17 cellular contexts compared by ENCODE assay signal in the genomic region with DNA sequence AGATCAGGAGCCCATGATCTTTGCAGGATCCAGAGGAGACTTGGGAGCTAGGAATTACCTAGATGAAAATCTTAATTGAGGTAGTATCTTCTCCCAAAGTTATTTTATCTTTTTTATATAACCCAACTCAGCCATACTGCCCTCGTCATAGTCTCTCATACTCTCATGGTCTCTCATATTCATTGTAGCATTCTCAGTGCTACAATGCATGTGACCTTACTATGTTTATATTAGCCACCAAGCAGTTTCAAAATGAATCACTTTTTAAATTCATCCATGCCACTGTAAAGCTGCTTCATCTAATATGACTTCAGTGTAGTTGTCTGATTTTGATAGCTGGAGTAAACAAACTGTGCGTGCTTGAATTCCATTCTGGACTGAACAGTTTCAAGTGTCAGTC. TPM values are rescaled to one million over a fixed set of nuclear protein-coding genes. Genes with fewer than 3 reads are reported as not detected.
DNase-seq lines count a peak whose midpoint lies in the region; ATAC-seq and TF ChIP-seq lines count a peak whose summit lies in the region.
"Had no signal": no experiment of that assay in that cellular context is flagged by ENCODE, and none has a peak within 500 bp of the region (broad histone marks: within the 10 kb centered on the region; RNA-seq: fewer than 3 reads in every experiment).

No MANE protein-coding gene starts in this region.

- H3K79me2 ChIP-seq in neural cell (replicated peaks; ENCODE audit: insufficient read depth, low read length), result no peaks in the 10 kb centered on the region
- H3K79me2 ChIP-seq in PC-9 (ENCODE audit: low read depth), result no peaks in the 10 kb centered on the region

- H3F3A ChIP-seq in neural cell (ENCODE audit: insufficient read depth, low read length, poor library complexity, severe bottlenecking) (no peaks in the 10 kb centered on the region), PC-9 (ENCODE audit: insufficient read depth, low read depth) (no peaks in the 10 kb centered on the region)

- no peaks in the 10 kb centered on the region for H3K36me3 ChIP-seq in neural cell (ENCODE audit: insufficient read depth, low read length)
- H3K36me3 ChIP-seq in PC-9 (ENCODE audit: low read depth), result no peaks in the 10 kb centered on the region
- H3K36me3 ChIP-seq in MG63, result no peaks in the 10 kb centered on the region
- H3K36me3 ChIP-seq: BLaER1 had no signal

- TF ChIP-seq CTCF in neural cell (IDR thresholded peaks at IDR 0.05; ENCODE audit: poor library complexity, severe bottlenecking), result no peak
- TF ChIP-seq CTCF in PC-9 (conservative IDR thresholded peaks at IDR 0.05), result no peak

- peaks cover 5% of the 10 kb centered on the region for H3K27me3 Mint-ChIP-seq in T-helper 2 cell treated with Interferon-gamma antibody and Interleukin-4, amounts not matched to agents 5 μg/mL and 100 μg/mL, for 36 hours (ENCODE audit: low read depth)

- no peaks in the 10 kb centered on the region for H3K36me3 Mint-ChIP-seq in T-helper 2 cell treated with Interferon-gamma antibody and Interleukin-4, amounts not matched to agents 5 μg/mL and 100 μg/mL, for 36 hours (ENCODE audit: low read depth)
- H3K36me3 Mint-ChIP-seq: CD8-positive, alpha-beta memory T cell had no signal

- intact Hi-C loops in PC-9 (cut with micrococcal nuclease; ENCODE audit: unreplicated experiment), result no loop called here

- no peak for TF ChIP-seq EP300 in neural cell (conservative IDR thresholded peaks at IDR 0.05; ENCODE audit: poor library complexity, severe bottlenecking)

- H3K4me1 ChIP-seq in PC-9 (replicated peaks; ENCODE audit: insufficient read depth), result no peaks in the 10 kb centered on the region
- H3K4me1 ChIP-seq: BLaER1 had no signal

- ATAC-seq in GM18867 (IDR thresholded peaks at IDR 0.05; ENCODE audit: unreplicated experiment) (peak; percentile 71), GM21723 (IDR thresholded peaks at IDR 0.05; ENCODE audit: unreplicated experiment) (peak; percentile 49), HG03565 (IDR thresholded peaks at IDR 0.05; ENCODE audit: unreplicated experiment) (peak; percentile 41)

- H3K4me2 ChIP-seq in neural cell (ENCODE audit: low read length) (no peak overlapping the region), PC-9 (no peak overlapping the region)
- H3K4me2 ChIP-seq: BLaER1 had no signal

- H3K9ac ChIP-seq in neural cell (ENCODE audit: low read length), result no peak overlapping the region
- H3K9ac ChIP-seq: BLaER1, GM23248 had no signal

- no peak for TF ChIP-seq RAD21 in neural cell (conservative IDR thresholded peaks at IDR 0.05)

- DNase-seq in T-helper 2 cell treated with Interferon-gamma antibody and Interleukin-4, amounts not matched to agents 5 μg/mL and 100 μg/mL, for 36 hours (ENCODE audit: low spot score), result no peak
- DNase-seq in PC-9 (no peak), MG63 (no peak)
- DNase-seq: CD8-positive, alpha-beta memory T cell; GM23248; NCI-H1436 treated with DMSO at 0.1 percent for 48 hours; NCI-H2081; NCI-H524 treated with DMSO at 0.1 percent for 48 hours; RPMI8226 had no signal

- H3K4me1 Mint-ChIP-seq in T-helper 2 cell treated with Interferon-gamma antibody and Interleukin-4, amounts not matched to agents 5 μg/mL and 100 μg/mL, for 36 hours (ENCODE audit: low read depth), result no peaks in the 10 kb centered on the region
- H3K4me1 Mint-ChIP-seq: CD8-positive, alpha-beta memory T cell had no signal

- H3K27me3 ChIP-seq in neural cell (ENCODE audit: insufficient read depth, low read depth, low read length) (no peaks in the 10 kb centered on the region), PC-9 (ENCODE audit: insufficient read depth, low read depth) (no peaks in the 10 kb centered on the region), MG63 (no peaks in the 10 kb centered on the region)

- no peaks in the 10 kb centered on the region for H3K9me3 Mint-ChIP-seq in T-helper 2 cell treated with Interferon-gamma antibody and Interleukin-4, amounts not matched to agents 5 μg/mL and 100 μg/mL, for 36 hours
- H3K9me3 Mint-ChIP-seq: CD8-positive, alpha-beta memory T cell had no signal

- H3K9me2 ChIP-seq in neural cell (ENCODE audit: insufficient read depth, low read length) (no peaks in the 10 kb centered on the region), PC-9 (ENCODE audit: insufficient read depth) (no peaks in the 10 kb centered on the region)

- no TSS peak for BruUV-seq in PC-9 (replicated peaks; lab: Mats Ljungman, UMichigan)

- H3K9me3 ChIP-seq in neural cell (ENCODE audit: low read length) (no peaks in the 10 kb centered on the region), PC-9 (ENCODE audit: insufficient read depth, low read depth) (no peaks in the 10 kb centered on the region), MG63 (no peaks in the 10 kb centered on the region)
- H3K9me3 ChIP-seq: BLaER1 had no signal

- H3K27ac ChIP-seq in neural cell (ENCODE audit: low read length) (peak overlapping the region; percentile 86), PC-9 (no peak overlapping the region)
- H3K27ac ChIP-seq: BLaER1, GM23248 had no signal

- no peak overlapping the region for H3K4me3 Mint-ChIP-seq in T-helper 2 cell treated with Interferon-gamma antibody and Interleukin-4, amounts not matched to agents 5 μg/mL and 100 μg/mL, for 36 hours
- H3K4me3 Mint-ChIP-seq: CD8-positive, alpha-beta memory T cell had no signal

- POLR2A ChIA-PET in PC-9 (lab: Charles Lee; ENCODE audit: unreplicated experiment), result no interaction called here

- no peak overlapping the region for H3K4me3 ChIP-seq in neural cell (ENCODE audit: low read length)
- H3K4me3 ChIP-seq in PC-9, result no peak overlapping the region
- no peak overlapping the region for H3K4me3 ChIP-seq in MG63
- H3K4me3 ChIP-seq: BLaER1, GM23248 had no signal

- no peaks in the 10 kb centered on the region for H4K20me1 ChIP-seq in neural cell (ENCODE audit: insufficient read depth)
- H4K20me1 ChIP-seq in PC-9 (ENCODE audit: insufficient read depth), result no peaks in the 10 kb centered on the region
- H4K20me1 ChIP-seq: BLaER1 had no signal

- H3K27ac Mint-ChIP-seq in T-helper 2 cell treated with Interferon-gamma antibody and Interleukin-4, amounts not matched to agents 5 μg/mL and 100 μg/mL, for 36 hours, result no peak overlapping the region
- H3K27ac Mint-ChIP-seq: CD8-positive, alpha-beta memory T cell had no signal

- CTCF ChIA-PET in PC-9 (lab: Charles Lee), result no interaction called here

- H2AFZ ChIP-seq in neural cell (ENCODE audit: low read depth, low read length), result no peak overlapping the region
- H2AFZ ChIP-seq in PC-9, result no peak overlapping the region
- H2AFZ ChIP-seq: GM23248 had no signal

TF ChIP-seq in neural cell, 6 proteins besides CTCF, POLR2A, EP300 and RAD21:
- TF ChIP-seq, protein P1, sequence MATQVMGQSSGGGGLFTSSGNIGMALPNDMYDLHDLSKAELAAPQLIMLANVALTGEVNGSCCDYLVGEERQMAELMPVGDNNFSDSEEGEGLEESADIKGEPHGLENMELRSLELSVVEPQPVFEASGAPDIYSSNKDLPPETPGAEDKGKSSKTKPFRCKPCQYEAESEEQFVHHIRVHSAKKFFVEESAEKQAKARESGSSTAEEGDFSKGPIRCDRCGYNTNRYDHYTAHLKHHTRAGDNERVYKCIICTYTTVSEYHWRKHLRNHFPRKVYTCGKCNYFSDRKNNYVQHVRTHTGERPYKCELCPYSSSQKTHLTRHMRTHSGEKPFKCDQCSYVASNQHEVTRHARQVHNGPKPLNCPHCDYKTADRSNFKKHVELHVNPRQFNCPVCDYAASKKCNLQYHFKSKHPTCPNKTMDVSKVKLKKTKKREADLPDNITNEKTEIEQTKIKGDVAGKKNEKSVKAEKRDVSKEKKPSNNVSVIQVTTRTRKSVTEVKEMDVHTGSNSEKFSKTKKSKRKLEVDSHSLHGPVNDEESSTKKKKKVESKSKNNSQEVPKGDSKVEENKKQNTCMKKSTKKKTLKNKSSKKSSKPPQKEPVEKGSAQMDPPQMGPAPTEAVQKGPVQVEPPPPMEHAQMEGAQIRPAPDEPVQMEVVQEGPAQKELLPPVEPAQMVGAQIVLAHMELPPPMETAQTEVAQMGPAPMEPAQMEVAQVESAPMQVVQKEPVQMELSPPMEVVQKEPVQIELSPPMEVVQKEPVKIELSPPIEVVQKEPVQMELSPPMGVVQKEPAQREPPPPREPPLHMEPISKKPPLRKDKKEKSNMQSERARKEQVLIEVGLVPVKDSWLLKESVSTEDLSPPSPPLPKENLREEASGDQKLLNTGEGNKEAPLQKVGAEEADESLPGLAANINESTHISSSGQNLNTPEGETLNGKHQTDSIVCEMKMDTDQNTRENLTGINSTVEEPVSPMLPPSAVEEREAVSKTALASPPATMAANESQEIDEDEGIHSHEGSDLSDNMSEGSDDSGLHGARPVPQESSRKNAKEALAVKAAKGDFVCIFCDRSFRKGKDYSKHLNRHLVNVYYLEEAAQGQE (IDR thresholded peaks at IDR 0.05; ENCODE audit: borderline replicate concordance), result no peak
- TF ChIP-seq EZH2 (IDR thresholded peaks at IDR 0.05; ENCODE audit: borderline replicate concordance, insufficient read depth, low read length, poor library complexity, severe bottlenecking) (no peak), POLR2AphosphoS5 (IDR thresholded peaks at IDR 0.05) (no peak), TAF1 (IDR thresholded peaks at IDR 0.05; ENCODE audit: low read depth) (no peak), SMC3 (conservative IDR thresholded peaks at IDR 0.05; ENCODE audit: poor library complexity) (no peak), MXI1 (conservative IDR thresholded peaks at IDR 0.05; ENCODE audit: poor library complexity, severe bottlenecking) (no peak)
TF ChIP-seq in neural cell: peak in this region for 0.

RNA-seq across cellular contexts. Expression of a gene that starts 16.9 kb away (rescaled TPM):
- polyA plus RNA-seq in neural cell, result not detected in 2 replicates
- polyA minus RNA-seq in neural cell, result not detected in 2 replicates
- not detected in 2 replicates for total RNA-seq in PC-9 (2021)
- total RNA-seq in MG63 (2014; rRNA removed; shearing (Covaris generic); ENCODE audit: low replicate concordance), result not detected in 2 replicates
- total RNA-seq: CD8-positive, alpha-beta memory T cell; GM23248; OCI-LY7; T-helper 2 cell treated with Interferon-gamma antibody and Interleukin-4, amounts not matched to agents 100 ng/mL and 5 ng/mL, for 36 hours had no signal
- polyA plus RNA-seq: AG04450; CD8-positive, alpha-beta memory T cell; GM23248 had no signal

RNA-seq across cellular contexts. Expression of a gene that starts 33.3 kb away (rescaled TPM):
- polyA plus RNA-seq in neural cell, result 8.0 and 10.3 TPM in 2 replicates
- 30.9 and 32.6 TPM in 2 replicates for polyA minus RNA-seq in neural cell
- 1.1 and 1.3 TPM in 2 replicates for total RNA-seq in PC-9 (2021)
- total RNA-seq in MG63 (2014; rRNA removed; shearing (Covaris generic); ENCODE audit: low replicate concordance), result 0.56 and 1.3 TPM in 2 replicates
